In the genomic region with DNA sequence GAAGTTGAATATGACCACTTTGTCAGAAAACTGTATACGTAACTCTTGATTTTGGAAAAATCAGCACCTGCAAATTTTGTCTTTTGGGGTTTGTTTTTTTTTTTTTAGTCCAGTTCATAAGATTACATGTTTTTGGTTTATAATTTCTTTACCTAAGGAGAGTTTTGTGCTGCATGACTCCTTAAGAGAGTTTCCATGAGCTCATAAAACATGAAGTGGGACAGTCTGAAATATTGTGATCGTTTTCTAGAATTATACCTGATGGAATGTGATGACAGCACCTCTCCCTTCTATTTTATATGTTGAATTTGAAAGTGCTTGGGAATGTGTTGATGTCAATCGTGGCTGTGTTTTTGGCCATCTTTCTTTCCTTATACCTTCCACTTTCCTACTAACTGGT, we compare ENCODE assay signal across 17 cellular contexts.
A peak's percentile ranks its signal among the peaks of the same experiment; 100 is the strongest.
DNase-seq lines count a peak whose midpoint lies in the region; ATAC-seq and TF ChIP-seq lines count a peak whose summit lies in the region.
"Had no signal": no experiment of that assay in that cellular context is flagged by ENCODE, and none has a peak within 500 bp of the region (broad histone marks: within the 10 kb centered on the region; RNA-seq: fewer than 3 reads in every experiment).

No MANE protein-coding gene starts in this region.

- TF ChIP-seq EP300 in esophagus muscularis mucosa (IDR thresholded peaks at IDR 0.05) (no peak), upper lobe of left lung (IDR thresholded peaks at IDR 0.05) (no peak)

- H3K14ac ChIP-seq in neuronal stem cell (ENCODE audit: low read length), result no peak overlapping the region

- H4K91ac ChIP-seq in neuronal stem cell (ENCODE audit: low read depth, low read length, poor library complexity), result no peak overlapping the region

- H3K9me3 Mint-ChIP-seq in CD8-positive, alpha-beta memory T cell, result no peaks in the 10 kb centered on the region
- H3K9me3 Mint-ChIP-seq: activated CD4-positive, alpha-beta T cell treated with anti-CD3 and anti-CD28 coated beads, Interleukin-2, amount 10 ng/mL, durations not matched to agents 7 days and 5 days; CD14-positive monocyte; stimulated activated effector memory CD8-positive, alpha-beta T cell treated with anti-CD3 and anti-CD28 coated beads, Interleukin-12 subunit alpha, Interleukin-12 subunit beta, amount 100 ng/mL, for 72 hours had no signal

- no peak overlapping the region for H3K4ac ChIP-seq in neuronal stem cell (ENCODE audit: low read length)

- no peak overlapping the region for H3K27ac Mint-ChIP-seq in CD8-positive, alpha-beta memory T cell
- H3K27ac Mint-ChIP-seq: activated CD4-positive, alpha-beta T cell treated with anti-CD3 and anti-CD28 coated beads, Interleukin-2, amount 10 ng/mL, durations not matched to agents 7 days and 5 days; stimulated activated effector memory CD8-positive, alpha-beta T cell treated with anti-CD3 and anti-CD28 coated beads, Interleukin-12 subunit alpha, Interleukin-12 subunit beta, amount 100 ng/mL, for 72 hours had no signal

- no peaks in the 10 kb centered on the region for H3K27me3 Mint-ChIP-seq in CD8-positive, alpha-beta memory T cell
- H3K27me3 Mint-ChIP-seq: activated CD4-positive, alpha-beta T cell treated with anti-CD3 and anti-CD28 coated beads, Interleukin-2, amount 10 ng/mL, durations not matched to agents 7 days and 5 days had no signal

- H3K36me3 ChIP-seq in left ventricle myocardium inferior (no peaks in the 10 kb centered on the region), esophagus muscularis mucosa (no peaks in the 10 kb centered on the region), neuronal stem cell (replicated peaks in 1 of 2; ENCODE audit: control insufficient read depth in 2 of 2, insufficient read depth in 2 of 2, low read length in 2 of 2) (no peaks in the 10 kb centered on the region), upper lobe of left lung (no peaks in the 10 kb centered on the region)
- H3K36me3 ChIP-seq in CD8-positive, alpha-beta memory T cell (ENCODE audit: insufficient read depth, low read length), result no peaks in the 10 kb centered on the region
- H3K36me3 ChIP-seq: HAP-1 had no signal

- H2AK5ac ChIP-seq in neuronal stem cell (ENCODE audit: low read depth, low read length), result no peak overlapping the region

- peak overlapping the region; percentile 87 for H3K27ac ChIP-seq in left ventricle myocardium inferior (replicated peaks)
- peak overlapping the region; percentile 77 to 84 (median 78) for H3K27ac ChIP-seq in esophagus muscularis mucosa (replicated peaks in 1 of 4)
- H3K27ac ChIP-seq in neuronal stem cell (replicated peaks; ENCODE audit: low read length), result no peak overlapping the region
- H3K27ac ChIP-seq in upper lobe of left lung, result peak overlapping the region; percentile 55 to 80 (median 73)
- no peak overlapping the region for H3K27ac ChIP-seq in CD8-positive, alpha-beta memory T cell (ENCODE audit: low read depth, low read length)
- H3K27ac ChIP-seq: A549 had no signal

- no peak overlapping the region for H3K4me2 ChIP-seq in neuronal stem cell (ENCODE audit: insufficient read depth, low read length, poor library complexity, severe bottlenecking)
- H3K4me2 ChIP-seq: A549 had no signal

- no peak overlapping the region for H2BK12ac ChIP-seq in neuronal stem cell (ENCODE audit: low read length)

- H3K18ac ChIP-seq in neuronal stem cell (ENCODE audit: low read length), result no peak overlapping the region

- no peaks in the 10 kb centered on the region for H3K79me1 ChIP-seq in neuronal stem cell (ENCODE audit: low read depth, low read length)

- H3K4me1 ChIP-seq in left ventricle myocardium inferior (peaks cover 72% of the 10 kb centered on the region), esophagus muscularis mucosa (peaks cover 23 to 71% (median 63%) of the 10 kb centered on the region in 4 donors), neuronal stem cell (ENCODE audit: control insufficient read depth in 2 of 2, insufficient read depth in 1 of 2, low read depth in 1 of 2, low read length in 2 of 2) (peaks cover 0 to 1% of the 10 kb centered on the region in 2 donors), upper lobe of left lung (peaks cover 5 to 24% (median 13%) of the 10 kb centered on the region in 4 donors)
- H3K4me1 ChIP-seq in CD8-positive, alpha-beta memory T cell (ENCODE audit: insufficient read depth, low read length), result no peaks in the 10 kb centered on the region

- H3K4me3 ChIP-seq in left ventricle myocardium inferior, result peak overlapping the region; percentile 48
- H3K4me3 ChIP-seq in esophagus muscularis mucosa, result peak overlapping the region; percentile 33 to 44 (median 39)
- no peak overlapping the region for H3K4me3 ChIP-seq in neuronal stem cell (ENCODE audit: low read length in 2 of 2)
- H3K4me3 ChIP-seq in upper lobe of left lung, result peak overlapping the region in 2 of 4 donors; percentile 35 to 41
- H3K4me3 ChIP-seq in CD8-positive, alpha-beta memory T cell (ENCODE audit: low read length), result no peak overlapping the region
- H3K4me3 ChIP-seq: A549, HAP-1 had no signal

- no peak overlapping the region for H2BK120ac ChIP-seq in neuronal stem cell (ENCODE audit: low read depth, low read length)

- POLR2A ChIA-PET in CD8-positive, alpha-beta memory T cell (lab: Charles Lee), result no interaction called here

- H3K9me3 ChIP-seq in left ventricle myocardium inferior (replicated peaks), result no peaks in the 10 kb centered on the region
- H3K9me3 ChIP-seq in esophagus muscularis mucosa, result no peaks in the 10 kb centered on the region
- no peaks in the 10 kb centered on the region for H3K9me3 ChIP-seq in neuronal stem cell (replicated peaks in 1 of 2; ENCODE audit: control insufficient read depth in 2 of 2, insufficient read depth in 1 of 2, low read depth in 1 of 2, low read length in 2 of 2)
- no peaks in the 10 kb centered on the region for H3K9me3 ChIP-seq in upper lobe of left lung
- H3K9me3 ChIP-seq in CD8-positive, alpha-beta memory T cell (ENCODE audit: low read length), result no peaks in the 10 kb centered on the region
- H3K9me3 ChIP-seq: A549, HAP-1 had no signal

- 67% methylated on average over 3 of the region's 3 CpGs for WGBS in esophagus muscularis mucosa
- no CpG with 5 or more reads among the region's 3 CpGs for WGBS in neuronal stem cell (ENCODE audit: extremely low coverage in 2 of 2, insufficient read length in 2 of 2, insufficient replicate concordance in 1 of 2), 2 donors
- WGBS in upper lobe of left lung, 2 donors, result 73 to 80% methylated on average over 3 of the region's 3 CpGs

- no peak overlapping the region for H4K8ac ChIP-seq in neuronal stem cell (ENCODE audit: low read depth, low read length)

- H3K27me3 ChIP-seq in left ventricle myocardium inferior (ENCODE audit: low read depth) (no peaks in the 10 kb centered on the region), esophagus muscularis mucosa (no peaks in the 10 kb centered on the region), neuronal stem cell (ENCODE audit: control insufficient read depth in 3 of 3, insufficient read depth in 3 of 3, low read depth in 1 of 3, low read length in 3 of 3) (no peaks in the 10 kb centered on the region), upper lobe of left lung (no peaks in the 10 kb centered on the region)
- no peaks in the 10 kb centered on the region for H3K27me3 ChIP-seq in CD8-positive, alpha-beta memory T cell (ENCODE audit: insufficient read depth, low read length, poor library complexity, severe bottlenecking)

- H3K4me1 Mint-ChIP-seq in CD8-positive, alpha-beta memory T cell, result peaks cover 0 to 4% (median 0%) of the 10 kb centered on the region in 3 donors
- H3K4me1 Mint-ChIP-seq: activated CD4-positive, alpha-beta T cell treated with anti-CD3 and anti-CD28 coated beads, Interleukin-2, amount 10 ng/mL, durations not matched to agents 7 days and 5 days had no signal

- ATAC-seq in Right ventricle myocardium superior (ENCODE audit: poor library complexity) (no peak), upper lobe of left lung (ENCODE audit: low FRiP score in 2 of 2) (no peak), HG02571 (IDR thresholded peaks at IDR 0.05; ENCODE audit: unreplicated experiment) (no peak)
- ATAC-seq: A549; stimulated activated effector memory CD8-positive, alpha-beta T cell treated with anti-CD3 and anti-CD28 coated beads, Interleukin-12 subunit alpha, Interleukin-12 subunit beta, amount 100 ng/mL, for 72 hours had no signal

- no peak for TF ChIP-seq CTCF in left ventricle myocardium inferior (IDR thresholded peaks at IDR 0.05; ENCODE audit: borderline replicate concordance)
- TF ChIP-seq CTCF in esophagus muscularis mucosa (IDR thresholded peaks at IDR 0.05), result no peak
- TF ChIP-seq CTCF in upper lobe of left lung (IDR thresholded peaks at IDR 0.05), result no peak

- DNase-seq in left ventricle myocardium inferior (no peak), Right ventricle myocardium superior (no peak), esophagus muscularis mucosa (ENCODE audit: extremely low spot score) (no peak), neuronal stem cell (ENCODE audit: low spot score) (no peak), upper lobe of left lung (no peak), inferior parietal cortex (ENCODE audit: extremely low spot score) (no peak)
- DNase-seq in CD8-positive, alpha-beta memory T cell, result no peak
- DNase-seq: activated CD4-positive, alpha-beta T cell treated with anti-CD3 and anti-CD28 coated beads, Interleukin-2, amount 10 ng/mL, durations not matched to agents 7 days and 5 days; activated naive CD4-positive, alpha-beta T cell treated with anti-CD3 and anti-CD28 coated beads, Interleukin-2, amount 50 U/mL, for 16 hours; DND-41; NCI-H1436; stimulated activated CD4-positive, alpha-beta T cell treated with anti-CD3 and anti-CD28 coated beads, Interleukin-12 subunit alpha, Interleukin-12 subunit beta, amount 100 ng/mL, for 4 hours had no signal

- intact Hi-C loops in left ventricle myocardium inferior (cut with micrococcal nuclease) (no loop called here), Right ventricle myocardium superior (cut with DNase I) (loop anchor here (10.0 kb wide), 1 partner anchor 94 kb away; no protein-coding TSS in a partner anchor), esophagus muscularis mucosa (cut with DNase I) (loop anchor here (10.0 kb wide), 1 partner anchor 156 kb away; a partner anchor contains a TSS)

- CTCF ChIA-PET in CD8-positive, alpha-beta memory T cell (lab: Charles Lee), result no interaction called here

- H3K9ac ChIP-seq in neuronal stem cell (ENCODE audit: low read depth, low read length, poor library complexity), result no peak overlapping the region

- H3K36me3 Mint-ChIP-seq in CD8-positive, alpha-beta memory T cell, result peaks cover 0 to 4% (median 0%) of the 10 kb centered on the region in 3 donors
- H3K36me3 Mint-ChIP-seq: CD14-positive monocyte; stimulated activated effector memory CD8-positive, alpha-beta T cell treated with anti-CD3 and anti-CD28 coated beads, Interleukin-12 subunit alpha, Interleukin-12 subunit beta, amount 100 ng/mL, for 72 hours had no signal

- no peak for TF ChIP-seq POLR2A in esophagus muscularis mucosa (IDR thresholded peaks at IDR 0.05; ENCODE audit: low read depth)
- no peak for TF ChIP-seq POLR2A in upper lobe of left lung (IDR thresholded peaks at IDR 0.05)

- H3K23ac ChIP-seq in neuronal stem cell (ENCODE audit: low read depth, low read length, poor library complexity), result no peak overlapping the region

- peak overlapping the region; percentile 47 for H2AFZ ChIP-seq in neuronal stem cell (ENCODE audit: low read length)

- no peak overlapping the region for H3K4me3 Mint-ChIP-seq in CD8-positive, alpha-beta memory T cell
- H3K4me3 Mint-ChIP-seq: activated CD4-positive, alpha-beta T cell treated with anti-CD3 and anti-CD28 coated beads, Interleukin-2, amount 10 ng/mL, durations not matched to agents 7 days and 5 days; CD14-positive monocyte; stimulated activated effector memory CD8-positive, alpha-beta T cell treated with anti-CD3 and anti-CD28 coated beads, Interleukin-12 subunit alpha, Interleukin-12 subunit beta, amount 100 ng/mL, for 72 hours had no signal

- H2BK15ac ChIP-seq in neuronal stem cell (ENCODE audit: low read length), result no peak overlapping the region

- H2BK5ac ChIP-seq in neuronal stem cell (ENCODE audit: low read length), result no peak overlapping the region

Comparison
In these comparisons a context has a peak if more than half of its experiments do, and no peak if none do; other contexts are left out.
1. H3K27ac ChIP-seq: peak in left ventricle myocardium inferior (single experiment), esophagus muscularis mucosa (4 of 4) and upper lobe of left lung (4 of 4); none in neuronal stem cell (single experiment) and CD8-positive, alpha-beta memory T cell (single experiment).
2. H3K4me3 ChIP-seq: peak in left ventricle myocardium inferior (single experiment) and esophagus muscularis mucosa (4 of 4); none in neuronal stem cell (0 of 2) and CD8-positive, alpha-beta memory T cell (single experiment).